Comparison of ENCODE assay signal across 1 cellular context in genomic region chr1:32650752-32651460, GRCh38.
A peak's percentile ranks its signal among the peaks of the same experiment; 100 is the strongest.
TF ChIP-seq lines count a peak whose summit lies in the region.

Gene RBBP4 (plus strand): TSS chr1:32651208. CDS start chr1:32651307, 99 bp downstream.

TF ChIP-seq in K562, 482 proteins besides CTCF, POLR2A, EP300 and RAD21 (continued from another document and continues in another):
- peak; percentile 86 for TF ChIP-seq PATZ1 (CRISPR knock-in tag; IDR thresholded peaks at IDR 0.05; ENCODE audit: borderline replicate concordance)
- TF ChIP-seq KAT2B (IDR thresholded peaks at IDR 0.05; ENCODE audit: low read depth, low read length), result no peak
- TF ChIP-seq PCBP1 (IDR thresholded peaks at IDR 0.05; ENCODE audit: low read depth, low read length, poor library complexity, severe bottlenecking), result peak; percentile 20
- TF ChIP-seq, protein P1, sequence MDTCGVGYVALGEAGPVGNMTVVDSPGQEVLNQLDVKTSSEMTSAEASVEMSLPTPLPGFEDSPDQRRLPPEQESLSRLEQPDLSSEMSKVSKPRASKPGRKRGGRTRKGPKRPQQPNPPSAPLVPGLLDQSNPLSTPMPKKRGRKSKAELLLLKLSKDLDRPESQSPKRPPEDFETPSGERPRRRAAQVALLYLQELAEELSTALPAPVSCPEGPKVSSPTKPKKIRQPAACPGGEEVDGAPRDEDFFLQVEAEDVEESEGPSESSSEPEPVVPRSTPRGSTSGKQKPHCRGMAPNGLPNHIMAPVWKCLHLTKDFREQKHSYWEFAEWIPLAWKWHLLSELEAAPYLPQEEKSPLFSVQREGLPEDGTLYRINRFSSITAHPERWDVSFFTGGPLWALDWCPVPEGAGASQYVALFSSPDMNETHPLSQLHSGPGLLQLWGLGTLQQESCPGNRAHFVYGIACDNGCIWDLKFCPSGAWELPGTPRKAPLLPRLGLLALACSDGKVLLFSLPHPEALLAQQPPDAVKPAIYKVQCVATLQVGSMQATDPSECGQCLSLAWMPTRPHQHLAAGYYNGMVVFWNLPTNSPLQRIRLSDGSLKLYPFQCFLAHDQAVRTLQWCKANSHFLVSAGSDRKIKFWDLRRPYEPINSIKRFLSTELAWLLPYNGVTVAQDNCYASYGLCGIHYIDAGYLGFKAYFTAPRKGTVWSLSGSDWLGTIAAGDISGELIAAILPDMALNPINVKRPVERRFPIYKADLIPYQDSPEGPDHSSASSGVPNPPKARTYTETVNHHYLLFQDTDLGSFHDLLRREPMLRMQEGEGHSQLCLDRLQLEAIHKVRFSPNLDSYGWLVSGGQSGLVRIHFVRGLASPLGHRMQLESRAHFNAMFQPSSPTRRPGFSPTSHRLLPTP (IDR thresholded peaks at IDR 0.05; ENCODE audit: borderline replicate concordance, extremely low read depth, insufficient read length), result no peak
- peak; percentile 100 for TF ChIP-seq ZNF175 (CRISPR knock-in tag; IDR thresholded peaks at IDR 0.05; ENCODE audit: low read depth)
- no peak for TF ChIP-seq CHAMP1 (IDR thresholded peaks at IDR 0.05)
- peak; percentile 84; the same call in 1 of the 2 replicates for TF ChIP-seq GTF2A2 (tag; IDR thresholded peaks at IDR 0.05)
- TF ChIP-seq BCOR (IDR thresholded peaks at IDR 0.05), result no peak
- TF ChIP-seq, protein P2, sequence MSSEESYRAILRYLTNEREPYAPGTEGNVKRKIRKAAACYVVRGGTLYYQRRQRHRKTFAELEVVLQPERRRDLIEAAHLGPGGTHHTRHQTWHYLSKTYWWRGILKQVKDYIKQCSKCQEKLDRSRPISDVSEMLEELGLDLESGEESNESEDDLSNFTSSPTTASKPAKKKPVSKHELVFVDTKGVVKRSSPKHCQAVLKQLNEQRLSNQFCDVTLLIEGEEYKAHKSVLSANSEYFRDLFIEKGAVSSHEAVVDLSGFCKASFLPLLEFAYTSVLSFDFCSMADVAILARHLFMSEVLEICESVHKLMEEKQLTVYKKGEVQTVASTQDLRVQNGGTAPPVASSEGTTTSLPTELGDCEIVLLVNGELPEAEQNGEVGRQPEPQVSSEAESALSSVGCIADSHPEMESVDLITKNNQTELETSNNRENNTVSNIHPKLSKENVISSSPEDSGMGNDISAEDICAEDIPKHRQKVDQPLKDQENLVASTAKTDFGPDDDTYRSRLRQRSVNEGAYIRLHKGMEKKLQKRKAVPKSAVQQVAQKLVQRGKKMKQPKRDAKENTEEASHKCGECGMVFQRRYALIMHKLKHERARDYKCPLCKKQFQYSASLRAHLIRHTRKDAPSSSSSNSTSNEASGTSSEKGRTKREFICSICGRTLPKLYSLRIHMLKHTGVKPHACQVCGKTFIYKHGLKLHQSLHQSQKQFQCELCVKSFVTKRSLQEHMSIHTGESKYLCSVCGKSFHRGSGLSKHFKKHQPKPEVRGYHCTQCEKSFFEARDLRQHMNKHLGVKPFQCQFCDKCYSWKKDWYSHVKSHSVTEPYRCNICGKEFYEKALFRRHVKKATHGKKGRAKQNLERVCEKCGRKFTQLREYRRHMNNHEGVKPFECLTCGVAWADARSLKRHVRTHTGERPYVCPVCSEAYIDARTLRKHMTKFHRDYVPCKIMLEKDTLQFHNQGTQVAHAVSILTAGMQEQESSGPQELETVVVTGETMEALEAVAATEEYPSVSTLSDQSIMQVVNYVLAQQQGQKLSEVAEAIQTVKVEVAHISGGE (CRISPR knock-in tag; IDR thresholded peaks at IDR 0.05), result peak in 1 of 3 experiments; percentile 95; a peak in 3 of 6 replicates
- peak; percentile 31 for TF ChIP-seq TCF3 (CRISPR knock-in tag; IDR thresholded peaks at IDR 0.05)
- TF ChIP-seq SRSF9 (IDR thresholded peaks at IDR 0.05; ENCODE audit: borderline replicate concordance, low read depth, low read length), result no peak
- peak; percentile 83 for TF ChIP-seq FUS (optimal IDR thresholded peaks at IDR 0.05; ENCODE audit: low read depth, low read length)
- TF ChIP-seq, protein P3, sequence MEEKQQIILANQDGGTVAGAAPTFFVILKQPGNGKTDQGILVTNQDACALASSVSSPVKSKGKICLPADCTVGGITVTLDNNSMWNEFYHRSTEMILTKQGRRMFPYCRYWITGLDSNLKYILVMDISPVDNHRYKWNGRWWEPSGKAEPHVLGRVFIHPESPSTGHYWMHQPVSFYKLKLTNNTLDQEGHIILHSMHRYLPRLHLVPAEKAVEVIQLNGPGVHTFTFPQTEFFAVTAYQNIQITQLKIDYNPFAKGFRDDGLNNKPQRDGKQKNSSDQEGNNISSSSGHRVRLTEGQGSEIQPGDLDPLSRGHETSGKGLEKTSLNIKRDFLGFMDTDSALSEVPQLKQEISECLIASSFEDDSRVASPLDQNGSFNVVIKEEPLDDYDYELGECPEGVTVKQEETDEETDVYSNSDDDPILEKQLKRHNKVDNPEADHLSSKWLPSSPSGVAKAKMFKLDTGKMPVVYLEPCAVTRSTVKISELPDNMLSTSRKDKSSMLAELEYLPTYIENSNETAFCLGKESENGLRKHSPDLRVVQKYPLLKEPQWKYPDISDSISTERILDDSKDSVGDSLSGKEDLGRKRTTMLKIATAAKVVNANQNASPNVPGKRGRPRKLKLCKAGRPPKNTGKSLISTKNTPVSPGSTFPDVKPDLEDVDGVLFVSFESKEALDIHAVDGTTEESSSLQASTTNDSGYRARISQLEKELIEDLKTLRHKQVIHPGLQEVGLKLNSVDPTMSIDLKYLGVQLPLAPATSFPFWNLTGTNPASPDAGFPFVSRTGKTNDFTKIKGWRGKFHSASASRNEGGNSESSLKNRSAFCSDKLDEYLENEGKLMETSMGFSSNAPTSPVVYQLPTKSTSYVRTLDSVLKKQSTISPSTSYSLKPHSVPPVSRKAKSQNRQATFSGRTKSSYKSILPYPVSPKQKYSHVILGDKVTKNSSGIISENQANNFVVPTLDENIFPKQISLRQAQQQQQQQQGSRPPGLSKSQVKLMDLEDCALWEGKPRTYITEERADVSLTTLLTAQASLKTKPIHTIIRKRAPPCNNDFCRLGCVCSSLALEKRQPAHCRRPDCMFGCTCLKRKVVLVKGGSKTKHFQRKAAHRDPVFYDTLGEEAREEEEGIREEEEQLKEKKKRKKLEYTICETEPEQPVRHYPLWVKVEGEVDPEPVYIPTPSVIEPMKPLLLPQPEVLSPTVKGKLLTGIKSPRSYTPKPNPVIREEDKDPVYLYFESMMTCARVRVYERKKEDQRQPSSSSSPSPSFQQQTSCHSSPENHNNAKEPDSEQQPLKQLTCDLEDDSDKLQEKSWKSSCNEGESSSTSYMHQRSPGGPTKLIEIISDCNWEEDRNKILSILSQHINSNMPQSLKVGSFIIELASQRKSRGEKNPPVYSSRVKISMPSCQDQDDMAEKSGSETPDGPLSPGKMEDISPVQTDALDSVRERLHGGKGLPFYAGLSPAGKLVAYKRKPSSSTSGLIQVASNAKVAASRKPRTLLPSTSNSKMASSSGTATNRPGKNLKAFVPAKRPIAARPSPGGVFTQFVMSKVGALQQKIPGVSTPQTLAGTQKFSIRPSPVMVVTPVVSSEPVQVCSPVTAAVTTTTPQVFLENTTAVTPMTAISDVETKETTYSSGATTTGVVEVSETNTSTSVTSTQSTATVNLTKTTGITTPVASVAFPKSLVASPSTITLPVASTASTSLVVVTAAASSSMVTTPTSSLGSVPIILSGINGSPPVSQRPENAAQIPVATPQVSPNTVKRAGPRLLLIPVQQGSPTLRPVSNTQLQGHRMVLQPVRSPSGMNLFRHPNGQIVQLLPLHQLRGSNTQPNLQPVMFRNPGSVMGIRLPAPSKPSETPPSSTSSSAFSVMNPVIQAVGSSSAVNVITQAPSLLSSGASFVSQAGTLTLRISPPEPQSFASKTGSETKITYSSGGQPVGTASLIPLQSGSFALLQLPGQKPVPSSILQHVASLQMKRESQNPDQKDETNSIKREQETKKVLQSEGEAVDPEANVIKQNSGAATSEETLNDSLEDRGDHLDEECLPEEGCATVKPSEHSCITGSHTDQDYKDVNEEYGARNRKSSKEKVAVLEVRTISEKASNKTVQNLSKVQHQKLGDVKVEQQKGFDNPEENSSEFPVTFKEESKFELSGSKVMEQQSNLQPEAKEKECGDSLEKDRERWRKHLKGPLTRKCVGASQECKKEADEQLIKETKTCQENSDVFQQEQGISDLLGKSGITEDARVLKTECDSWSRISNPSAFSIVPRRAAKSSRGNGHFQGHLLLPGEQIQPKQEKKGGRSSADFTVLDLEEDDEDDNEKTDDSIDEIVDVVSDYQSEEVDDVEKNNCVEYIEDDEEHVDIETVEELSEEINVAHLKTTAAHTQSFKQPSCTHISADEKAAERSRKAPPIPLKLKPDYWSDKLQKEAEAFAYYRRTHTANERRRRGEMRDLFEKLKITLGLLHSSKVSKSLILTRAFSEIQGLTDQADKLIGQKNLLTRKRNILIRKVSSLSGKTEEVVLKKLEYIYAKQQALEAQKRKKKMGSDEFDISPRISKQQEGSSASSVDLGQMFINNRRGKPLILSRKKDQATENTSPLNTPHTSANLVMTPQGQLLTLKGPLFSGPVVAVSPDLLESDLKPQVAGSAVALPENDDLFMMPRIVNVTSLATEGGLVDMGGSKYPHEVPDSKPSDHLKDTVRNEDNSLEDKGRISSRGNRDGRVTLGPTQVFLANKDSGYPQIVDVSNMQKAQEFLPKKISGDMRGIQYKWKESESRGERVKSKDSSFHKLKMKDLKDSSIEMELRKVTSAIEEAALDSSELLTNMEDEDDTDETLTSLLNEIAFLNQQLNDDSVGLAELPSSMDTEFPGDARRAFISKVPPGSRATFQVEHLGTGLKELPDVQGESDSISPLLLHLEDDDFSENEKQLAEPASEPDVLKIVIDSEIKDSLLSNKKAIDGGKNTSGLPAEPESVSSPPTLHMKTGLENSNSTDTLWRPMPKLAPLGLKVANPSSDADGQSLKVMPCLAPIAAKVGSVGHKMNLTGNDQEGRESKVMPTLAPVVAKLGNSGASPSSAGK (IDR thresholded peaks at IDR 0.05), result peak; percentile 99
- no peak for TF ChIP-seq PURB (CRISPR knock-in tag; IDR thresholded peaks at IDR 0.05; ENCODE audit: low read depth)
- no peak for TF ChIP-seq FOXA1 (IDR thresholded peaks at IDR 0.05; ENCODE audit: borderline replicate concordance)
- TF ChIP-seq, protein P4, sequence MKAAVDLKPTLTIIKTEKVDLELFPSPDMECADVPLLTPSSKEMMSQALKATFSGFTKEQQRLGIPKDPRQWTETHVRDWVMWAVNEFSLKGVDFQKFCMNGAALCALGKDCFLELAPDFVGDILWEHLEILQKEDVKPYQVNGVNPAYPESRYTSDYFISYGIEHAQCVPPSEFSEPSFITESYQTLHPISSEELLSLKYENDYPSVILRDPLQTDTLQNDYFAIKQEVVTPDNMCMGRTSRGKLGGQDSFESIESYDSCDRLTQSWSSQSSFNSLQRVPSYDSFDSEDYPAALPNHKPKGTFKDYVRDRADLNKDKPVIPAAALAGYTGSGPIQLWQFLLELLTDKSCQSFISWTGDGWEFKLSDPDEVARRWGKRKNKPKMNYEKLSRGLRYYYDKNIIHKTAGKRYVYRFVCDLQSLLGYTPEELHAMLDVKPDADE (conservative IDR thresholded peaks at IDR 0.05; ENCODE audit: control insufficient read depth, low read depth, low read length), result no peak
- TF ChIP-seq RCOR1 (IDR thresholded peaks at IDR 0.05; ENCODE audit: borderline replicate concordance in 1 of 2, low read depth in 2 of 2, low read length in 2 of 2), result no peak
- TF ChIP-seq CREB1 (IDR thresholded peaks at IDR 0.05), result peak; percentile 60
- peak; percentile 81 for TF ChIP-seq CREB1 (CRISPR knock-in tag; IDR thresholded peaks at IDR 0.05)
- TF ChIP-seq GABPB1 (CRISPR knock-in tag; IDR thresholded peaks at IDR 0.05), result peak; percentile 64
- no peak for TF ChIP-seq CCAR2 (IDR thresholded peaks at IDR 0.05; ENCODE audit: low read depth, low read length)
- TF ChIP-seq HNRNPH1 (optimal IDR thresholded peaks at IDR 0.05; ENCODE audit: low read depth, low read length), result no peak
- TF ChIP-seq IRF9 (tag; IDR thresholded peaks at IDR 0.05), result peak; percentile 96
- peak; percentile 75 for TF ChIP-seq GATAD2A (IDR thresholded peaks at IDR 0.05)
- TF ChIP-seq ZNF384 (IDR thresholded peaks at IDR 0.05; ENCODE audit: low read depth, low read length), result no peak
- TF ChIP-seq POLR3A (IDR thresholded peaks at IDR 0.05; ENCODE audit: borderline replicate concordance, extremely low read depth, insufficient read depth, insufficient read length), result no peak
- peak; percentile 82 for TF ChIP-seq PHF20 (IDR thresholded peaks at IDR 0.05; ENCODE audit: partially characterized antibody)
- TF ChIP-seq ZNF263 (CRISPR knock-in tag; IDR thresholded peaks at IDR 0.05; ENCODE audit: borderline replicate concordance), result peak; percentile 66; the same call in 1 of the 2 replicates
